ENCODE assay signal across 8 cellular contexts in the genomic region with DNA sequence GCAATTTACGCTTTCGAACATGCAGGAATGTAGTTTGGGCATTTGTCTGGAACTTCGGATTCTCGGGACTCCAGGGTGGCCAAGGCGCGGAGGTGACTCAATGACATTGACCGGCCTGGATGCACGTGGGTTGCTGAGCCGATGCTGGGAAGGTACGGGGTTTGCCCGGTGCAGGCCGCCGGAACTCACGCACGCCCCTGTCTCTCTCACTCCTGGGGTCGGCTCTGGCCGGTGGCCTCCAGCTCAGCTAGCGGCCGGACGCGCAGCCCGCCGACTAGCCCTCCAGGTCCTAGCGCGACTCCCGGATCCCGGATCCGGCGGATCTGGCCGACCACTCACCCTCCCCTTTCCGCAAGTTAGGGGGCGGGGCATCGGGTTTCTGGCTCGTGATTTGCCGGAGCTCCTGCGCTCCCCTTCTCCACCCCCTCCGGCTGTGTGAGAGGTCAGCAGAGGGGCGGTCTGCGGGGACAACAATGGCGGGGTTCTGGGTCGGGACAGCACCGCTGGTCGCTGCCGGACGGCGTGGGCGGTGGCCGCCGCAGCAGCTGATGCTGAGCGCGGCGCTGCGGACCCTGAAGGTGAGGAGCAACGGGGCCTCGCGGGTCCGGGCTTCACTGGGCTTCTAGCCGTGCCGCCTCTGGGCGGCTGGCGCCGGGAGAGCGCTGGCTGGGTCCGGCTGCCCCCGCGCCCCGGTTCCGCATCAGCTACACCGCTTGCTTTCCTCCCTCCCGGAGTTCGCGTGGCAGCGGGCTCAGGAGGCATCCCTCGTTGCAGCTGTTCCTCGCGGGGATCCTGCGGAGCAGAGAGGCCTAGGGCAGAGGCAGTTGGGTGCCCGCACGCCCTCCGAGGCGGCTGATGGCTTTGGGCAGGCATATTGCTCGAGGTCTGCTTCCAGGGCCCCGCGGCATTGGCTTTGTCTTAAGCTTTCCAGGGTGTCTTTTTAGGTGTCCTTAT. TPM values are rescaled to one million over a fixed set of nuclear protein-coding genes. Genes with fewer than 3 reads are reported as not detected.
DNase-seq lines count a peak whose midpoint lies in the region; ATAC-seq and TF ChIP-seq lines count a peak whose summit lies in the region.

A gene with protein sequence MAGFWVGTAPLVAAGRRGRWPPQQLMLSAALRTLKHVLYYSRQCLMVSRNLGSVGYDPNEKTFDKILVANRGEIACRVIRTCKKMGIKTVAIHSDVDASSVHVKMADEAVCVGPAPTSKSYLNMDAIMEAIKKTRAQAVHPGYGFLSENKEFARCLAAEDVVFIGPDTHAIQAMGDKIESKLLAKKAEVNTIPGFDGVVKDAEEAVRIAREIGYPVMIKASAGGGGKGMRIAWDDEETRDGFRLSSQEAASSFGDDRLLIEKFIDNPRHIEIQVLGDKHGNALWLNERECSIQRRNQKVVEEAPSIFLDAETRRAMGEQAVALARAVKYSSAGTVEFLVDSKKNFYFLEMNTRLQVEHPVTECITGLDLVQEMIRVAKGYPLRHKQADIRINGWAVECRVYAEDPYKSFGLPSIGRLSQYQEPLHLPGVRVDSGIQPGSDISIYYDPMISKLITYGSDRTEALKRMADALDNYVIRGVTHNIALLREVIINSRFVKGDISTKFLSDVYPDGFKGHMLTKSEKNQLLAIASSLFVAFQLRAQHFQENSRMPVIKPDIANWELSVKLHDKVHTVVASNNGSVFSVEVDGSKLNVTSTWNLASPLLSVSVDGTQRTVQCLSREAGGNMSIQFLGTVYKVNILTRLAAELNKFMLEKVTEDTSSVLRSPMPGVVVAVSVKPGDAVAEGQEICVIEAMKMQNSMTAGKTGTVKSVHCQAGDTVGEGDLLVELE (plus strand): TSS at position 446 of the 954 bp plus-strand sequence. CDS start 28 bp downstream, at position 474.

- H3K27me3 Mint-ChIP-seq in IgD-negative memory B cell: no peaks in the 10 kb centered on the region
- H3K27me3 Mint-ChIP-seq in activated T-helper 17 cell treated with anti-CD3 and anti-CD28 coated beads, Interleukin-2, amount 50 U/mL, for 72 hours: no peaks in the 10 kb centered on the region
- H3K27me3 Mint-ChIP-seq in naive B cell: no peaks in the 10 kb centered on the region

- no peaks in the 10 kb centered on the region for H3K9me3 ChIP-seq in fibroblast of lung (ENCODE audit: control insufficient read depth, insufficient read depth, low read depth, low read length)

- no peaks in the 10 kb centered on the region for H3K9me3 Mint-ChIP-seq in IgD-negative memory B cell
- H3K9me3 Mint-ChIP-seq in activated T-helper 17 cell treated with anti-CD3 and anti-CD28 coated beads, Interleukin-2, amount 50 U/mL, for 72 hours: no peaks in the 10 kb centered on the region
- no peaks in the 10 kb centered on the region for H3K9me3 Mint-ChIP-seq in naive B cell
- no peaks in the 10 kb centered on the region for H3K9me3 Mint-ChIP-seq in stimulated activated effector memory CD8-positive, alpha-beta T cell treated with anti-CD3 and anti-CD28 coated beads, Interleukin-12 subunit alpha, Interleukin-12 subunit beta, amount 100 ng/mL, for 72 hours

- H3K79me2 ChIP-seq in fibroblast of lung (ENCODE audit: control insufficient read depth, insufficient read depth, low read length): peaks cover 30% of the 10 kb centered on the region

- H3K36me3 Mint-ChIP-seq in IgD-negative memory B cell: no peaks in the 10 kb centered on the region
- no peaks in the 10 kb centered on the region for H3K36me3 Mint-ChIP-seq in activated T-helper 17 cell treated with anti-CD3 and anti-CD28 coated beads, Interleukin-2, amount 50 U/mL, for 72 hours (ENCODE audit: low read depth)
- H3K36me3 Mint-ChIP-seq in naive B cell: no peaks in the 10 kb centered on the region
- no peaks in the 10 kb centered on the region for H3K36me3 Mint-ChIP-seq in stimulated activated effector memory CD8-positive, alpha-beta T cell treated with anti-CD3 and anti-CD28 coated beads, Interleukin-12 subunit alpha, Interleukin-12 subunit beta, amount 100 ng/mL, for 72 hours

- H3K27ac Mint-ChIP-seq in IgD-negative memory B cell (peak within 1 kb of the TSS; percentile 5 to 40 (median 14)), naive B cell (peak within 1 kb of the TSS; percentile 39 to 92 (median 72))
- H3K27ac Mint-ChIP-seq in activated T-helper 17 cell treated with anti-CD3 and anti-CD28 coated beads, Interleukin-2, amount 50 U/mL, for 72 hours: peak within 1 kb of the TSS; percentile 86
- H3K27ac Mint-ChIP-seq in stimulated activated effector memory CD8-positive, alpha-beta T cell treated with anti-CD3 and anti-CD28 coated beads, Interleukin-12 subunit alpha, Interleukin-12 subunit beta, amount 100 ng/mL, for 72 hours: peak within 1 kb of the TSS; percentile 77

- TF ChIP-seq CTCF in fibroblast of lung (conservative IDR thresholded peaks at IDR 0.05 in 1 of 2, IDR thresholded peaks at IDR 0.05 in 1 of 2; ENCODE audit: low read depth in 1 of 2, low read length in 2 of 2): no peak

- no peaks in the 10 kb centered on the region for H3K27me3 ChIP-seq in fibroblast of lung (ENCODE audit: control insufficient read depth, insufficient read depth, low read length)

- peak within 1 kb of the TSS; percentile 78 for H2AFZ ChIP-seq in fibroblast of lung (ENCODE audit: low read length)

- DNase-seq in DMS53 (lab: John Stamatoyannopoulos, UW): peak; percentile 71
- DNase-seq in RPMI7951 (ENCODE audit: low read depth): peak; percentile 92
- peak; percentile 91 to 93 for DNase-seq in fibroblast of lung (ENCODE audit: low read depth in 2 of 2)
- DNase-seq in naive B cell: peak; percentile 55
- DNase-seq in stimulated activated effector memory CD8-positive, alpha-beta T cell treated with anti-CD3 and anti-CD28 coated beads, Interleukin-12 subunit alpha, Interleukin-12 subunit beta, amount 100 ng/mL, for 72 hours (ENCODE audit: low spot score in 2 of 2): peak; percentile 64 to 96

- H3K27ac ChIP-seq in fibroblast of lung (ENCODE audit: insufficient read depth, low read length): peak within 1 kb of the TSS; percentile 58

- H3K4me3 Mint-ChIP-seq in IgD-negative memory B cell: peak within 1 kb of the TSS; percentile 87 to 95 (median 94)
- peak within 1 kb of the TSS; percentile 96 for H3K4me3 Mint-ChIP-seq in activated T-helper 17 cell treated with anti-CD3 and anti-CD28 coated beads, Interleukin-2, amount 50 U/mL, for 72 hours
- peak within 1 kb of the TSS; percentile 90 to 97 (median 94) for H3K4me3 Mint-ChIP-seq in naive B cell
- H3K4me3 Mint-ChIP-seq in stimulated activated effector memory CD8-positive, alpha-beta T cell treated with anti-CD3 and anti-CD28 coated beads, Interleukin-12 subunit alpha, Interleukin-12 subunit beta, amount 100 ng/mL, for 72 hours: peak within 1 kb of the TSS; percentile 84

- H3K4me2 ChIP-seq in fibroblast of lung (ENCODE audit: extremely low read depth, insufficient read depth, low read length): peak within 1 kb of the TSS; percentile 61

- peak within 1 kb of the TSS; percentile 77 for H3K9ac ChIP-seq in fibroblast of lung (ENCODE audit: insufficient read depth, low read length)

- H3K4me1 ChIP-seq in fibroblast of lung (ENCODE audit: control insufficient read depth, extremely low read depth, insufficient read depth, low read length): no peaks in the 10 kb centered on the region

- ATAC-seq in GM21576 (IDR thresholded peaks at IDR 0.05; ENCODE audit: unreplicated experiment): peak; percentile 96
- peak; percentile 87 for ATAC-seq in activated T-helper 17 cell treated with anti-CD3 and anti-CD28 coated beads, Interleukin-2, amount 50 U/mL, for 72 hours (replicated peaks)
- peak; percentile 76 to 81 for ATAC-seq in naive B cell (ENCODE audit: low read depth in 2 of 2)
- peak; percentile 87 for ATAC-seq in stimulated activated effector memory CD8-positive, alpha-beta T cell treated with anti-CD3 and anti-CD28 coated beads, Interleukin-12 subunit alpha, Interleukin-12 subunit beta, amount 100 ng/mL, for 72 hours

- H3K4me3 ChIP-seq in fibroblast of lung (replicated peaks in 1 of 4; ENCODE audit: control extremely low read depth in 1 of 4, insufficient read depth in 1 of 4, low read depth in 3 of 4, low read length in 4 of 4): peak within 1 kb of the TSS; percentile 74 to 95 (median 83)

- no peaks in the 10 kb centered on the region for H3K36me3 ChIP-seq in fibroblast of lung (ENCODE audit: control insufficient read depth, insufficient read depth, low read length)

- H3K4me1 Mint-ChIP-seq in IgD-negative memory B cell: peaks cover 13 to 22% (median 21%) of the 10 kb centered on the region in 3 donors
- no peaks in the 10 kb centered on the region for H3K4me1 Mint-ChIP-seq in activated T-helper 17 cell treated with anti-CD3 and anti-CD28 coated beads, Interleukin-2, amount 50 U/mL, for 72 hours
- peaks cover 14 to 23% (median 15%) of the 10 kb centered on the region in 3 donors for H3K4me1 Mint-ChIP-seq in naive B cell
- H3K4me1 Mint-ChIP-seq in stimulated activated effector memory CD8-positive, alpha-beta T cell treated with anti-CD3 and anti-CD28 coated beads, Interleukin-12 subunit alpha, Interleukin-12 subunit beta, amount 100 ng/mL, for 72 hours: peaks cover 19% of the 10 kb centered on the region

- H4K20me1 ChIP-seq in fibroblast of lung (ENCODE audit: control insufficient read depth, extremely low read depth, insufficient read depth, low read length): no peaks in the 10 kb centered on the region

RNA-seq across cellular contexts. Expression of the gene that starts here (rescaled TPM):
- polyA plus RNA-seq in IgD-negative memory B cell (8.5 TPM), fibroblast of lung (11.2 and 13.4 TPM in 2 replicates), naive B cell (ENCODE audit: low read depth in 6 of 6) (1 to 10 TPM; 2.4 to 8.4 (median 4.6) TPM)
- total RNA-seq in RPMI7951 (2014; rRNA removed; shearing (Covaris generic)): 10.3 and 16.2 TPM in 2 replicates
- 10 to 100 TPM in 1 of 2 donors, 1 to 10 TPM in 1; 7.2 to 14.6 TPM for total RNA-seq in activated T-helper 17 cell treated with anti-CD3 and anti-CD28 coated beads, Interleukin-2, amount 50 U/mL, for 72 hours
- 52.1 and 73.0 TPM in 2 replicates for total RNA-seq in fibroblast of lung
- 14.3 TPM in 2 replicates for polyA plus RNA-seq in fibroblast of lung (2012)
- 9.4 and 11.4 TPM in 2 replicates for polyA minus RNA-seq in fibroblast of lung (ENCODE audit: low replicate concordance)

Comparison
In these comparisons a context has a peak if more than half of its experiments do, and no peak if none do; other contexts are left out.
1. Peak in every context shown above with its lines: DNase-seq, ATAC-seq, H3K4me3 ChIP-seq and H3K27ac ChIP-seq.
2. H3K27ac Mint-ChIP-seq: peak in every context shown above with its lines; median percentile 86 in activated T-helper 17 cell treated with anti-CD3 and anti-CD28 coated beads, Interleukin-2, amount 50 U/mL, for 72 hours; 77 in stimulated activated effector memory CD8-positive, alpha-beta T cell treated with anti-CD3 and anti-CD28 coated beads, Interleukin-12 subunit alpha, Interleukin-12 subunit beta, amount 100 ng/mL, for 72 hours; 72 in naive B cell; 14 in IgD-negative memory B cell.